ENCODE assay signal across 8 cellular contexts in genomic region chr6:169789944-169790927, GRCh38. TPM values are rescaled to one million over a fixed set of nuclear protein-coding genes. Genes with fewer than 3 reads are reported as not detected.
DNase-seq lines count a peak whose midpoint lies in the region; ATAC-seq and TF ChIP-seq lines count a peak whose summit lies in the region.

No MANE protein-coding gene starts in this region.

- POLR2A ChIA-PET in Panc1 (lab: Charles Lee) = interaction anchor here (0.5 kb wide), 1 partner anchor 236 kb away, joined by 3 read pairs; no protein-coding TSS in a partner anchor

- H3K4me3 Mint-ChIP-seq in activated T-helper 1 cell treated with anti-CD3 and anti-CD28 coated beads, Interleukin-12 subunit alpha, Interleukin-12 subunit beta, Interleukin-2, Interleukin-4 antibody, amounts not matched to agents 30 ng/mL and 10 ng/mL and 1 ng/mL, durations not matched to agents 14 hours and 24 hours and 36 hours = peak overlapping the region; percentile 84
- peak overlapping the region; percentile 67 for H3K4me3 Mint-ChIP-seq in natural killer cell treated with Interleukin-12 subunit alpha and Interleukin-12 subunit beta and Interleukin-15 and Interleukin-18, amount 100 ng/mL, for 72 hours

- peaks cover 3% of the 10 kb centered on the region; the same call in 1 of the 2 replicates for H3K27me3 ChIP-seq in Panc1 (ENCODE audit: control insufficient read depth, insufficient read depth, low read length)

- H3K36me3 ChIP-seq in Panc1 (ENCODE audit: control insufficient read depth, insufficient read depth, low read length) = no peaks in the 10 kb centered on the region

- peaks cover 24% of the 10 kb centered on the region for H3K27me3 Mint-ChIP-seq in activated T-helper 1 cell treated with anti-CD3 and anti-CD28 coated beads, Interleukin-12 subunit alpha, Interleukin-12 subunit beta, Interleukin-2, Interleukin-4 antibody, amounts not matched to agents 30 ng/mL and 10 ng/mL and 1 ng/mL, durations not matched to agents 14 hours and 24 hours and 36 hours (ENCODE audit: insufficient read depth)
- H3K27me3 Mint-ChIP-seq in natural killer cell treated with Interleukin-12 subunit alpha and Interleukin-12 subunit beta and Interleukin-15 and Interleukin-18, amount 100 ng/mL, for 72 hours = peaks cover 38 to 39% of the 10 kb centered on the region in 2 donors

- peaks cover 22% of the 10 kb centered on the region for H3K4me1 Mint-ChIP-seq in activated T-helper 1 cell treated with anti-CD3 and anti-CD28 coated beads, Interleukin-12 subunit alpha, Interleukin-12 subunit beta, Interleukin-2, Interleukin-4 antibody, amounts not matched to agents 30 ng/mL and 10 ng/mL and 1 ng/mL, durations not matched to agents 14 hours and 24 hours and 36 hours (ENCODE audit: low read depth)
- H3K4me1 Mint-ChIP-seq in natural killer cell treated with Interleukin-12 subunit alpha and Interleukin-12 subunit beta and Interleukin-15 and Interleukin-18, amount 100 ng/mL, for 72 hours (ENCODE audit: low read depth in 2 of 2) = peaks cover 17 to 18% of the 10 kb centered on the region in 2 donors

- BruUV-seq in Panc1 (replicated peaks; lab: Mats Ljungman, UMichigan) = no TSS peak

- in situ Hi-C loops in Panc1 (cut with HindIII; ENCODE audit: low pct_unique_long_range_greater_than_20kb, low sequenced_read_pairs) = no loop called here

- H3K9me3 Mint-ChIP-seq in activated T-helper 1 cell treated with anti-CD3 and anti-CD28 coated beads, Interleukin-12 subunit alpha, Interleukin-12 subunit beta, Interleukin-2, Interleukin-4 antibody, amounts not matched to agents 30 ng/mL and 10 ng/mL and 1 ng/mL, durations not matched to agents 14 hours and 24 hours and 36 hours = no peaks in the 10 kb centered on the region
- H3K9me3 Mint-ChIP-seq in natural killer cell treated with Interleukin-12 subunit alpha and Interleukin-12 subunit beta and Interleukin-15 and Interleukin-18, amount 100 ng/mL, for 72 hours = no peaks in the 10 kb centered on the region

- peak overlapping the region; percentile 65 for H3K27ac ChIP-seq in Panc1 (ENCODE audit: low read length)

- intact Hi-C loops in Panc1 (cut with micrococcal nuclease; ENCODE audit: unreplicated experiment) = loop anchor here (2.0 to 5.0 kb wide), 2 partner anchors 502 to 739 kb away; partner anchors contain the start of gene DLL1
- intact Hi-C loops in activated T-helper 1 cell treated with anti-CD3 and anti-CD28 coated beads, Interleukin-12 subunit alpha, Interleukin-12 subunit beta, Interleukin-2, Interleukin-4 antibody, amounts not matched to agents 30 ng/mL and 10 ng/mL and 1 ng/mL, durations not matched to agents 14 hours and 24 hours and 36 hours (cut with micrococcal nuclease) = loop anchor here (1.0 to 5.0 kb wide), 7 partner anchors 39 to 764 kb away; partner anchors contain the start of genes DLL1, DYNLT2, ERMARD and FAM120B

- H3K9me3 ChIP-seq in Panc1 (ENCODE audit: control insufficient read depth, insufficient read depth, low read depth, low read length) = no peaks in the 10 kb centered on the region

- DNase-seq in DMS153 treated with DMSO at 0.1 percent for 48 hours (lab: John Stamatoyannopoulos, UW; ENCODE audit: unreplicated experiment) (peak; percentile 72), Panc1 (ENCODE audit: low read depth, low spot score) (peak; percentile 61), fibroblast of mammary gland (ENCODE audit: low read depth) (peak; percentile 61)
- DNase-seq in Jurkat, Clone E6-1 (ENCODE audit: low read depth, low spot score) = no peak
- DNase-seq in activated T-helper 1 cell treated with anti-CD3 and anti-CD28 coated beads, Interleukin-12 subunit alpha, Interleukin-12 subunit beta, Interleukin-2, Interleukin-4 antibody, amounts not matched to agents 30 ng/mL and 10 ng/mL and 1 ng/mL, durations not matched to agents 14 hours and 24 hours and 36 hours (ENCODE audit: low spot score) = peak; percentile 62
- DNase-seq in natural killer cell treated with Interleukin-12 subunit alpha and Interleukin-12 subunit beta and Interleukin-15 and Interleukin-18, amount 100 ng/mL, for 72 hours (ENCODE audit: low spot score) = peak; percentile 74
- DNase-seq in stimulated activated naive CD4-positive, alpha-beta T cell treated with Interleukin-2 at 50 U/mL for 16 hours (lab: John Stamatoyannopoulos, UW) = peak; percentile 68

- H3K27ac Mint-ChIP-seq in activated T-helper 1 cell treated with anti-CD3 and anti-CD28 coated beads, Interleukin-12 subunit alpha, Interleukin-12 subunit beta, Interleukin-2, Interleukin-4 antibody, amounts not matched to agents 30 ng/mL and 10 ng/mL and 1 ng/mL, durations not matched to agents 14 hours and 24 hours and 36 hours = peak overlapping the region; percentile 34
- H3K27ac Mint-ChIP-seq in natural killer cell treated with Interleukin-12 subunit alpha and Interleukin-12 subunit beta and Interleukin-15 and Interleukin-18, amount 100 ng/mL, for 72 hours = peak overlapping the region in 1 of 2 donors; percentile 31

- TF ChIP-seq CTCF in Panc1 (IDR thresholded peaks at IDR 0.05) (peak; percentile 100), fibroblast of mammary gland (conservative IDR thresholded peaks at IDR 0.05; ENCODE audit: control insufficient read depth, insufficient read depth, low read depth, low read length) (peak; percentile 84)

- peak overlapping the region; percentile 32 for H3K4me3 ChIP-seq in Jurkat, Clone E6-1 (ENCODE audit: low read length)
- peak overlapping the region; percentile 48 to 68 for H3K4me3 ChIP-seq in Panc1 (ENCODE audit: low read depth in 2 of 2, low read length in 2 of 2)
- peak overlapping the region; percentile 59 for H3K4me3 ChIP-seq in fibroblast of mammary gland (ENCODE audit: control insufficient read depth, low read depth, low read length)

- peak; percentile 95 for ATAC-seq in GM21717 (IDR thresholded peaks at IDR 0.05; ENCODE audit: unreplicated experiment)
- ATAC-seq in Panc1 = peak; percentile 98
- ATAC-seq in natural killer cell treated with Interleukin-12 subunit alpha and Interleukin-12 subunit beta and Interleukin-15 and Interleukin-18, amount 100 ng/mL, for 72 hours = peak; percentile 91 to 93

- H3K36me3 Mint-ChIP-seq in activated T-helper 1 cell treated with anti-CD3 and anti-CD28 coated beads, Interleukin-12 subunit alpha, Interleukin-12 subunit beta, Interleukin-2, Interleukin-4 antibody, amounts not matched to agents 30 ng/mL and 10 ng/mL and 1 ng/mL, durations not matched to agents 14 hours and 24 hours and 36 hours (ENCODE audit: low read depth) = no peaks in the 10 kb centered on the region
- no peaks in the 10 kb centered on the region for H3K36me3 Mint-ChIP-seq in natural killer cell treated with Interleukin-12 subunit alpha and Interleukin-12 subunit beta and Interleukin-15 and Interleukin-18, amount 100 ng/mL, for 72 hours

- CTCF ChIA-PET in Panc1 (lab: Charles Lee) = interaction anchor here (0.6 to 2.3 kb wide), 9 partner anchors 8 to 740 kb away, joined by 3 to 8 read pairs (median 3); partner anchors contain the start of gene DLL1

- H3K4me1 ChIP-seq in Panc1 (ENCODE audit: control insufficient read depth, insufficient read depth, low read length) = peaks cover 11% of the 10 kb centered on the region

RNA-seq across cellular contexts. Expression of gene ERMARD, which starts 38.8 kb away (rescaled TPM):
- polyA plus RNA-seq in Jurkat, Clone E6-1 (2012; ENCODE audit: insufficient read depth, insufficient read length) = 18.6 TPM
- total RNA-seq in Panc1 (2021; ENCODE audit: unreplicated experiment) = 38.5 TPM
- 37.7 TPM for polyA plus RNA-seq in Panc1 (2012; ENCODE audit: insufficient read length)
- 26.9 and 29.2 TPM in 2 replicates for total RNA-seq in activated T-helper 1 cell treated with anti-CD3 and anti-CD28 coated beads, Interleukin-12 subunit alpha, Interleukin-12 subunit beta, Interleukin-2, Interleukin-4 antibody, amounts not matched to agents 30 ng/mL and 10 ng/mL and 1 ng/mL, durations not matched to agents 14 hours and 24 hours and 36 hours
- 10 to 100 TPM; 22.4 to 39.8 TPM for total RNA-seq in natural killer cell treated with Interleukin-12 subunit alpha and Interleukin-12 subunit beta and Interleukin-15 and Interleukin-18, amount 100 ng/mL, for 72 hours

RNA-seq across cellular contexts. Expression of gene DYNLT2, which starts 38.9 kb away (rescaled TPM):
- polyA plus RNA-seq in Jurkat, Clone E6-1 (2012; ENCODE audit: insufficient read depth, insufficient read length) = 5.6 TPM
- 2.1 TPM for total RNA-seq in Panc1 (2021; ENCODE audit: unreplicated experiment)
- polyA plus RNA-seq in Panc1 (2012; ENCODE audit: insufficient read length) = 0.87 TPM
- 2.2 and 2.6 TPM in 2 replicates for total RNA-seq in activated T-helper 1 cell treated with anti-CD3 and anti-CD28 coated beads, Interleukin-12 subunit alpha, Interleukin-12 subunit beta, Interleukin-2, Interleukin-4 antibody, amounts not matched to agents 30 ng/mL and 10 ng/mL and 1 ng/mL, durations not matched to agents 14 hours and 24 hours and 36 hours
- 1 to 10 TPM; 1.5 to 2.6 TPM for total RNA-seq in natural killer cell treated with Interleukin-12 subunit alpha and Interleukin-12 subunit beta and Interleukin-15 and Interleukin-18, amount 100 ng/mL, for 72 hours
